Comparison of ENCODE assay signal across 20 cellular contexts in genomic region chr1:25196830-25197229, GRCh38. TPM values are rescaled to one million over a fixed set of nuclear protein-coding genes. Genes with fewer than 3 reads are reported as not detected.
DNase-seq lines count a peak whose midpoint lies in the region; ATAC-seq, FAIRE-seq and TF ChIP-seq lines count a peak whose summit lies in the region.
"Had no signal": no experiment of that assay in that cellular context is flagged by ENCODE, and none has a peak within 500 bp of the region (broad histone marks: within the 10 kb centered on the region; RNA-seq: fewer than 3 reads in every experiment).

No MANE protein-coding gene starts in this region.

- H3K4me3 Mint-ChIP-seq in endodermal cell: no peak overlapping the region
- H3K4me3 Mint-ChIP-seq: CD8-positive, alpha-beta memory T cell; H9; HFFc6 had no signal

- no peak for TF ChIP-seq RAD21 in HepG2 (CRISPR knock-in tag; IDR thresholded peaks at IDR 0.05)

- TF ChIP-seq EP300 in HepG2 (IDR thresholded peaks at IDR 0.05; ENCODE audit: low read depth in 2 of 2, low read length in 2 of 2): no peak
- TF ChIP-seq EP300 in HepG2 (CRISPR knock-in tag; IDR thresholded peaks at IDR 0.05; ENCODE audit: borderline replicate concordance): no peak

- H3K9ac ChIP-seq in HepG2 (ENCODE audit: insufficient read depth, low read depth, low read length) (no peak overlapping the region), mucosa of rectum (ENCODE audit: low read depth in 1 of 2, low read length in 2 of 2) (no peak overlapping the region), endodermal cell (ENCODE audit: extremely low read depth, low read length, poor library complexity, severe bottlenecking) (no peak overlapping the region)
- H3K9ac ChIP-seq: GM23248, SK-N-SH had no signal

- H3K9me3 Mint-ChIP-seq in endodermal cell: no peaks in the 10 kb centered on the region
- H3K9me3 Mint-ChIP-seq: H9, HFFc6 had no signal

- H3K27ac Mint-ChIP-seq in endodermal cell: no peak overlapping the region
- H3K27ac Mint-ChIP-seq: H9, HFFc6 had no signal

- TF ChIP-seq CTCF in HepG2 (CRISPR knock-in tag; IDR thresholded peaks at IDR 0.05) (no peak), right lobe of liver (IDR thresholded peaks at IDR 0.05) (no peak), NB4 (IDR thresholded peaks at IDR 0.05; ENCODE audit: low read depth, low read length) (no peak), endodermal cell (conservative IDR thresholded peaks at IDR 0.05) (no peak)

- H3K4me3 ChIP-seq in HepG2 (replicated peaks in 1 of 3; ENCODE audit: insufficient read depth in 1 of 3, low read depth in 2 of 3, low read length in 3 of 3) (peak overlapping the region in 2 of 3 experiments; percentile 12 to 49; a peak in 3 of 6 replicates), right lobe of liver (no peak overlapping the region), NB4 (ENCODE audit: low read depth, low read length) (no peak overlapping the region), mucosa of rectum (ENCODE audit: low read length in 2 of 2) (no peak overlapping the region), endodermal cell (ENCODE audit: low read length) (no peak overlapping the region)
- H3K4me3 ChIP-seq: A549, GM23248, MG63 had no signal

- BruUV-seq in HepG2 (replicated peaks; lab: Mats Ljungman, UMichigan): no TSS peak

- ATAC-seq in HepG2 (no peak; the same call in 2 of the 3 replicates), right lobe of liver (no peak)
- ATAC-seq: A549 had no signal

- H4K20me1 ChIP-seq in HepG2 (ENCODE audit: insufficient read depth, low read length): no peaks in the 10 kb centered on the region

- CTCF ChIA-PET in HepG2 (lab: Yijun Ruan, JAX; ENCODE audit: low intra/inter-chr PET ratio, low total read pairs): no interaction called here

- peaks cover 2% of the 10 kb centered on the region for H3K27me3 Mint-ChIP-seq in endodermal cell (ENCODE audit: insufficient read depth)

- H3K27me3 ChIP-seq in HepG2 (ENCODE audit: control insufficient read depth in 1 of 2, insufficient read depth in 2 of 2, low read length in 2 of 2) (no peaks in the 10 kb centered on the region), right lobe of liver (no peaks in the 10 kb centered on the region), mucosa of rectum (ENCODE audit: control insufficient read depth in 2 of 2, insufficient read depth in 2 of 2, low read length in 2 of 2) (no peaks in the 10 kb centered on the region), endodermal cell (ENCODE audit: control insufficient read depth, insufficient read depth, low read length, poor library complexity, severe bottlenecking) (no peaks in the 10 kb centered on the region)
- H3K27me3 ChIP-seq: MG63 had no signal

- peak overlapping the region; percentile 80 for H3K4me2 ChIP-seq in HepG2 (ENCODE audit: low read depth, low read length)
- H3K4me2 ChIP-seq: A549, SK-N-SH had no signal

- no peak for DNase-seq in HepG2 (ENCODE audit: low spot score)
- DNase-seq in right lobe of liver: no peak
- DNase-seq in NB4 (ENCODE audit: low read depth): peak; percentile 19
- no peak for DNase-seq in endodermal cell
- DNase-seq in posterior vena cava (ENCODE audit: low spot score): no peak
- DNase-seq in NCI-H774 (lab: John Stamatoyannopoulos, UW): no peak
- DNase-seq: AML-193; CD8-positive, alpha-beta memory T cell; GM23248; H9; HFFc6; KG1; MG63; NCI-H526 treated with DMSO at 0.1 percent for 48 hours; SK-N-SH; SW 1271 had no signal

- in situ Hi-C loops in HepG2 (cut with HindIII; ENCODE audit: extremely low pct_ligation_motif_present, low pct_unique_long_range_greater_than_20kb): no loop called here

- intact Hi-C loops in HepG2 (cut with micrococcal nuclease; ENCODE audit: unreplicated experiment) (no loop called here), right lobe of liver (cut with DNase I) (no loop called here), posterior vena cava (cut with DNase I) (no loop called here)

- TF ChIP-seq POLR2A in HepG2 (IDR thresholded peaks at IDR 0.05; ENCODE audit: insufficient read depth in 1 of 2, low read depth in 2 of 2, low read length in 2 of 2): no peak
- TF ChIP-seq POLR2A in right lobe of liver (IDR thresholded peaks at IDR 0.05): no peak
- TF ChIP-seq POLR2A in NB4 (IDR thresholded peaks at IDR 0.05; ENCODE audit: extremely low read depth, insufficient read length): no peak

- H3K27ac ChIP-seq in HepG2 (ENCODE audit: extremely low read length, insufficient read depth, low read length) (peak overlapping the region; percentile 56), right lobe of liver (no peak overlapping the region), mucosa of rectum (ENCODE audit: low read depth in 2 of 2, low read length in 2 of 2) (peak overlapping the region; percentile 71 to 76), endodermal cell (ENCODE audit: low read depth, low read length) (no peak overlapping the region)
- H3K27ac ChIP-seq: A549, C4-2B, GM23248 had no signal

- no peaks in the 10 kb centered on the region for H3K79me2 ChIP-seq in HepG2 (ENCODE audit: insufficient read depth, low read length)

- FAIRE-seq in HepG2 (lab: Jason Lieb, UNC): no peak
- FAIRE-seq: A549, GM18507 had no signal

- H3K36me3 ChIP-seq in HepG2 (replicated peaks in 1 of 2; ENCODE audit: control insufficient read depth in 1 of 2, insufficient read depth in 2 of 2, low read length in 2 of 2) (no peaks in the 10 kb centered on the region), right lobe of liver (no peaks in the 10 kb centered on the region), mucosa of rectum (ENCODE audit: control insufficient read depth in 2 of 2, insufficient read depth in 2 of 2, low read length in 2 of 2) (no peaks in the 10 kb centered on the region), endodermal cell (ENCODE audit: control insufficient read depth, insufficient read depth, low read length) (no peaks in the 10 kb centered on the region)
- H3K36me3 ChIP-seq: MG63 had no signal

- H3K4me1 Mint-ChIP-seq in endodermal cell: peaks cover 55% of the 10 kb centered on the region

- no peaks in the 10 kb centered on the region for H3K36me3 Mint-ChIP-seq in endodermal cell (ENCODE audit: low read depth)
- H3K36me3 Mint-ChIP-seq: CD8-positive, alpha-beta memory T cell had no signal

- 77% methylated on average over 7 of the region's 7 CpGs for WGBS in HepG2 (ENCODE audit: low lambda C conversion rate)
- WGBS in right lobe of liver (ENCODE audit: insufficient coverage, low coverage, low lambda C conversion rate, missing lambda C conversion rate): 80% methylated on average over 4 of the region's 7 CpGs
- WGBS in endodermal cell (ENCODE audit: insufficient coverage in 1 of 2, insufficient read length in 1 of 2), 2 experiments: 89 to 96% methylated on average over 5 to 7 of the region's 7 CpGs

- no peak overlapping the region for H2AFZ ChIP-seq in HepG2 (ENCODE audit: low read length)
- H2AFZ ChIP-seq: GM23248 had no signal

- POLR2A ChIA-PET in HepG2 (lab: Yijun Ruan, JAX): interaction anchor here (1.5 to 5.4 kb wide), 3 partner anchors 9 to 36 kb away, joined by 5 to 48 read pairs (median 10); partner anchors contain the start of gene SYF2

- H3K4me1 ChIP-seq in HepG2 (ENCODE audit: insufficient read depth, low read length) (peaks cover 95% of the 10 kb centered on the region), right lobe of liver (no peaks in the 10 kb centered on the region), mucosa of rectum (ENCODE audit: control insufficient read depth in 2 of 2, insufficient read depth in 2 of 2, low read length in 2 of 2) (peaks cover 23 to 45% of the 10 kb centered on the region in 2 donors), endodermal cell (ENCODE audit: control insufficient read depth, insufficient read depth, low read length) (peaks cover 26% of the 10 kb centered on the region)
- H3K4me1 ChIP-seq: A549 had no signal

- no peaks in the 10 kb centered on the region for H3K9me3 ChIP-seq in HepG2 (ENCODE audit: low read length)
- no peaks in the 10 kb centered on the region for H3K9me3 ChIP-seq in right lobe of liver
- no peaks in the 10 kb centered on the region for H3K9me3 ChIP-seq in mucosa of rectum (ENCODE audit: control insufficient read depth in 2 of 2, low read length in 2 of 2)
- no peaks in the 10 kb centered on the region for H3K9me3 ChIP-seq in endodermal cell (ENCODE audit: control insufficient read depth, low read length)
- H3K9me3 ChIP-seq: A549, MG63, SK-N-SH had no signal

RNA-seq across cellular contexts. Expression of gene SYF2, which starts 35.5 kb away (rescaled TPM):
- 34.1 and 42.8 TPM in 2 replicates for total RNA-seq in HepG2 (2016; rRNA removed; fragmentation: Illumina TruSeq; extraction: Trizol)
- 12.4 and 14.5 TPM in 2 replicates for total RNA-seq in HepG2 (2016; cell fraction: cytosol; rRNA removed; fragmentation: Illumina TruSeq; extraction: Trizol; ENCODE audit: low read depth)
- 35.1 and 45.3 TPM in 2 replicates for total RNA-seq in HepG2 (2016; cell fraction: insoluble cytoplasmic fraction; rRNA removed; fragmentation: Illumina TruSeq; extraction: Trizol)
- total RNA-seq in HepG2 (2016; cell fraction: membrane; rRNA removed; fragmentation: Illumina TruSeq; extraction: Trizol): 18.7 and 22.7 TPM in 2 replicates
- total RNA-seq in HepG2 (2016; cell fraction: nucleus; rRNA removed; fragmentation: Illumina TruSeq; extraction: Trizol): 13.8 and 16.2 TPM in 2 replicates
- 13.9 and 17.8 TPM in 2 replicates for polyA plus RNA-seq in HepG2 (2011; rRNA removed)
- polyA plus RNA-seq in HepG2 (2011; cell fraction: cytosol; rRNA removed): 6.6 and 9.6 TPM in 2 replicates
- 4.1 and 5.1 TPM in 2 replicates for polyA plus RNA-seq in HepG2 (2011; cell fraction: nucleus; rRNA removed)
- polyA plus RNA-seq in HepG2 (2012): 31.0 and 38.9 TPM in 2 replicates
- 8.7 and 9.4 TPM in 2 replicates for polyA plus RNA-seq in HepG2 (2016; cell fraction: cytosol; fragmentation: Illumina TruSeq; extraction: Trizol; ENCODE audit: low read depth)
- 49.5 and 51.5 TPM in 2 replicates for polyA plus RNA-seq in HepG2 (2016; cell fraction: insoluble cytoplasmic fraction; fragmentation: Illumina TruSeq; extraction: Trizol; ENCODE audit: low read depth)
- 14.2 and 16.8 TPM in 2 replicates for polyA plus RNA-seq in HepG2 (2016; cell fraction: membrane; fragmentation: Illumina TruSeq; extraction: Trizol; ENCODE audit: low read depth)
- 27.3 and 29.0 TPM in 2 replicates for polyA plus RNA-seq in HepG2 (2016; cell fraction: nucleus; fragmentation: Illumina TruSeq; extraction: Trizol; ENCODE audit: insufficient read depth, low read depth)
- polyA minus RNA-seq in HepG2 (2011; rRNA and poly(A)+ RNA removed; ENCODE audit: low replicate concordance): 2.9 and 3.2 TPM in 2 replicates
- 5.4 and 6.7 TPM in 2 replicates for polyA minus RNA-seq in HepG2 (2011; cell fraction: cytosol; rRNA and poly(A)+ RNA removed)
- polyA minus RNA-seq in HepG2 (2011; cell fraction: nucleus; rRNA and poly(A)+ RNA removed): 7.3 and 9.1 TPM in 2 replicates
- 10 to 100 TPM; 11.0 to 21.8 (median 16.8) TPM for total RNA-seq in right lobe of liver
- total RNA-seq in endodermal cell: 10 to 100 TPM; 36.4 to 38.0 TPM
- 51.9 TPM for polyA plus RNA-seq in endodermal cell (2013, experiment 1 of 2)
- polyA plus RNA-seq in endodermal cell (2013, experiment 2 of 2): 53.0 TPM
- 10 to 100 TPM; 35.7 to 38.0 TPM for total RNA-seq in posterior vena cava

RNA-seq across cellular contexts. Expression of gene RSRP1, which starts 50.4 kb away (rescaled TPM):
- 11.3 and 52.8 TPM in 2 replicates for total RNA-seq in HepG2 (2016; rRNA removed; fragmentation: Illumina TruSeq; extraction: Trizol)
- 15.2 and 19.2 TPM in 2 replicates for total RNA-seq in HepG2 (2016; cell fraction: cytosol; rRNA removed; fragmentation: Illumina TruSeq; extraction: Trizol; ENCODE audit: low read depth)
- total RNA-seq in HepG2 (2016; cell fraction: insoluble cytoplasmic fraction; rRNA removed; fragmentation: Illumina TruSeq; extraction: Trizol): 13.4 and 49.0 TPM in 2 replicates
- total RNA-seq in HepG2 (2016; cell fraction: membrane; rRNA removed; fragmentation: Illumina TruSeq; extraction: Trizol): 5.7 and 7.6 TPM in 2 replicates
- total RNA-seq in HepG2 (2016; cell fraction: nucleus; rRNA removed; fragmentation: Illumina TruSeq; extraction: Trizol): 132 and 140 TPM in 2 replicates
- polyA plus RNA-seq in HepG2 (2011; rRNA removed): 43.9 and 46.3 TPM in 2 replicates
- 9.7 and 11.5 TPM in 2 replicates for polyA plus RNA-seq in HepG2 (2011; cell fraction: cytosol; rRNA removed)
- polyA plus RNA-seq in HepG2 (2011; cell fraction: nucleus; rRNA removed): 254 and 258 TPM in 2 replicates
- polyA plus RNA-seq in HepG2 (2012): 40.8 and 53.9 TPM in 2 replicates
- polyA plus RNA-seq in HepG2 (2016; cell fraction: cytosol; fragmentation: Illumina TruSeq; extraction: Trizol; ENCODE audit: low read depth): 1.1 and 1.2 TPM in 2 replicates
- 8.3 and 10.7 TPM in 2 replicates for polyA plus RNA-seq in HepG2 (2016; cell fraction: insoluble cytoplasmic fraction; fragmentation: Illumina TruSeq; extraction: Trizol; ENCODE audit: low read depth)
- 1.9 and 2.6 TPM in 2 replicates for polyA plus RNA-seq in HepG2 (2016; cell fraction: membrane; fragmentation: Illumina TruSeq; extraction: Trizol; ENCODE audit: low read depth)
- 163 and 167 TPM in 2 replicates for polyA plus RNA-seq in HepG2 (2016; cell fraction: nucleus; fragmentation: Illumina TruSeq; extraction: Trizol; ENCODE audit: insufficient read depth, low read depth)
- 31.5 and 61.3 TPM in 2 replicates for polyA minus RNA-seq in HepG2 (2011; rRNA and poly(A)+ RNA removed; ENCODE audit: low replicate concordance)
- 8.5 and 15.8 TPM in 2 replicates for polyA minus RNA-seq in HepG2 (2011; cell fraction: cytosol; rRNA and poly(A)+ RNA removed)
- polyA minus RNA-seq in HepG2 (2011; cell fraction: nucleus; rRNA and poly(A)+ RNA removed): 318 and 343 TPM in 2 replicates
- total RNA-seq in right lobe of liver: 10 to 100 TPM; 32.1 to 52.1 (median 40.2) TPM
- 10 to 100 TPM; 90.3 to 92.5 TPM for total RNA-seq in endodermal cell
- polyA plus RNA-seq in endodermal cell (2013, experiment 1 of 2): 70.9 TPM
- polyA plus RNA-seq in endodermal cell (2013, experiment 2 of 2): 67.3 TPM
- total RNA-seq in posterior vena cava: 10 to 100 TPM; 67.5 to 90.0 TPM

Comparison
In these comparisons a context has a peak if more than half of its experiments do, and no peak if none do; other contexts are left out.
1. H3K27ac ChIP-seq: peak in HepG2 (single experiment) and mucosa of rectum (2 of 2); none in right lobe of liver (0 of 3) and endodermal cell (single experiment).
2. H3K4me3 ChIP-seq: peak in HepG2 (2 of 3); none in right lobe of liver (0 of 3), NB4 (single experiment), mucosa of rectum (0 of 2) and endodermal cell (single experiment).